16 cellular contexts compared by ENCODE assay signal in the genomic region with DNA sequence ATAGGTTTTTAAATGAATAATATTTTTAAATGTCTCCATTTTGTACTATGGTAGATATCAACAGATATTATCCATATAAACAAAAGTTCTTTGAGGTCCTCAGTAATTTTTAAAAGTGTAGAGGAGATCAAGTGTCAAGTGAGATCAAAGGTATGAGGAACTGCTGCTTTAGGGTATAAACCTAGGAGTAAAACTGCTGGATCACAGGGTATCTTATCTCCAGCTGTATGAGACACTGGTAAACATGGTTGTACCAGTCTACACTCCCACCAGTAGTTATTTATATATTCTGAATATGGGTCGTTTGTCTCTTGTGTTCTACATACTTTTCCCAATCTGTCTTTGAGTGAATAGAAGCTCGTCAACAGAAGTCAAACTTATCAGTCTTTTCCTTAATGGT.
"Had no signal": no experiment of that assay in that cellular context is flagged by ENCODE, and none has a peak within 500 bp of the region (broad histone marks: within the 10 kb centered on the region; RNA-seq: fewer than 3 reads in every experiment).

No MANE protein-coding gene starts in this region.

- DNase-seq: cortex of kidney; effector memory CD8-positive, alpha-beta T cell; kidney; mucosa of descending colon; naive B cell; stimulated activated CD4-positive, alpha-beta T cell treated with anti-CD3 and anti-CD28 coated beads, Interleukin-2, amount 100 ng/mL, for 24 hours; stimulated activated CD4-positive, alpha-beta T cell treated with anti-CD3 and anti-CD28 coated beads, Interleukin-4, amount 100 ng/mL, for 24 hours; stimulated activated naive CD4-positive, alpha-beta T cell treated with Interleukin-2 at 50 U/mL for 16 hours; stomach; testis; tibial artery had no signal

- H3K4me3 ChIP-seq: hepatocyte, lung, mucosa of descending colon, neural progenitor cell, right atrium auricular region, stomach, testis, tibial artery had no signal

- H3K36me3 ChIP-seq: neural progenitor cell, right atrium auricular region, stomach, tibial artery had no signal

- H3K9me3 ChIP-seq: mucosa of descending colon, right atrium auricular region, stomach, testis, tibial artery had no signal

- H3K27ac ChIP-seq: hepatocyte, neural progenitor cell, parathyroid adenoma, right atrium auricular region, stomach, testis, tibial artery had no signal

- H3K4me1 ChIP-seq: right atrium auricular region had no signal

- H2AFZ ChIP-seq: hepatocyte, neural progenitor cell, parathyroid adenoma had no signal

- H3K4me2 ChIP-seq: hepatocyte, neural progenitor cell had no signal
